Comparison of ENCODE assay signal across 27 cellular contexts in the genomic region with DNA sequence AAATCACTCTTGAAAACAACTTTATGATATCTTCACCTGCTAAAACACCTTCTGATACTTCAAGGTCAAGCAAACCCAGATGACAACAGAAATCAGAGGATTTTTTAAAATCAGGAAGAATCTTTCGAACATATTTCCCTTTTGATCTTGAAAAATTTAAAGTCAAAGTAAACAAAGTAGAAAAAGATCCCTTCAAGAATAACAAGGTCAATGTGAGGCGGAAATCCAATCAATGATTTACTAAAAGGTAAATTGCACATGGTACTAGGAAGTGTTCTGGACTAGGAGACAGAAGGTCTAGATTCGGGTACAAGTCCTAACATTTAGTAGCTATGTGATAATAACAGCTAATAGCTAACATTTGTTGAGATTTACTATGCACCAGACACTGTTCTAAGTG.
DNase-seq lines count a peak whose midpoint lies in the region; ATAC-seq, FAIRE-seq and TF ChIP-seq lines count a peak whose summit lies in the region.
"Had no signal": no experiment of that assay in that cellular context is flagged by ENCODE, and none has a peak within 500 bp of the region (broad histone marks: within the 10 kb centered on the region; RNA-seq: fewer than 3 reads in every experiment).

No MANE protein-coding gene starts in this region.

- no peaks in the 10 kb centered on the region for H3K36me3 ChIP-seq in KMS-11 (ENCODE audit: insufficient read depth)
- H3K36me3 ChIP-seq in right lobe of liver = no peaks in the 10 kb centered on the region
- peaks cover 0 to 18% (median 0%) of the 10 kb centered on the region in 9 donors for H3K36me3 ChIP-seq in heart right ventricle
- H3K36me3 ChIP-seq: HAP-1 had no signal

- peak; percentile 52 to 78 (median 58) for ATAC-seq in right lobe of liver
- ATAC-seq in GM21528 (IDR thresholded peaks at IDR 0.05; ENCODE audit: low FRiP score, unreplicated experiment) = no peak
- ATAC-seq in heart right ventricle = no peak
- ATAC-seq in HG03025 (IDR thresholded peaks at IDR 0.05; ENCODE audit: low FRiP score, unreplicated experiment) = no peak
- ATAC-seq: Panc1 had no signal

- peak overlapping the region; percentile 88 for H3K27ac ChIP-seq in KMS-11
- peak overlapping the region in 2 of 3 donors; percentile 41 to 93 for H3K27ac ChIP-seq in right lobe of liver
- no peak overlapping the region for H3K27ac ChIP-seq in heart right ventricle
- H3K27ac ChIP-seq: RWPE1 had no signal

- H3K4me3 ChIP-seq in KMS-11 (IDR thresholded peaks at IDR 0.05; ENCODE audit: insufficient read depth, low read depth, low read length) = no peak overlapping the region
- H3K4me3 ChIP-seq in right lobe of liver = peak overlapping the region in 1 of 3 donors; percentile 12
- no peak overlapping the region for H3K4me3 ChIP-seq in heart right ventricle
- H3K4me3 ChIP-seq: HAP-1 had no signal

- H3K9me3 ChIP-seq in right lobe of liver (no peaks in the 10 kb centered on the region), heart right ventricle (no peaks in the 10 kb centered on the region)
- H3K9me3 ChIP-seq: HAP-1 had no signal

- H3K27me3 ChIP-seq in KMS-11 (ENCODE audit: insufficient read depth, low read depth) (no peaks in the 10 kb centered on the region), right lobe of liver (no peaks in the 10 kb centered on the region), heart right ventricle (no peaks in the 10 kb centered on the region)

- TF ChIP-seq POLR2A in right lobe of liver (IDR thresholded peaks at IDR 0.05) = peak; percentile 29

- H3K9ac ChIP-seq in KMS-11 = no peak overlapping the region

- no peaks in the 10 kb centered on the region; the same call in 1 of the 2 replicates for H3K79me2 ChIP-seq in KMS-11 (ENCODE audit: insufficient read depth, low read depth)

- CTCF ChIA-PET in GM10248 (lab: Yijun Ruan, JAX) = interaction anchor here (1.4 kb wide), 1 partner anchor 31 kb away, joined by 3 read pairs; no protein-coding TSS in a partner anchor

- FAIRE-seq in islet of Langerhans (lab: Jason Lieb, UNC) = peak; percentile 95
- FAIRE-seq: GM12892 had no signal

- no peak overlapping the region for H2AFZ ChIP-seq in KMS-11 (ENCODE audit: low read depth)

- intact Hi-C loops in right lobe of liver (cut with DNase I) (no loop called here), heart right ventricle (cut with DNase I) (no loop called here)

- peak overlapping the region; percentile 66; the same call in 1 of the 2 replicates for H3K4me2 ChIP-seq in KMS-11

- TF ChIP-seq CTCF in KMS-11 (conservative IDR thresholded peaks at IDR 0.05; ENCODE audit: low read depth, low read length) (no peak), right lobe of liver (IDR thresholded peaks at IDR 0.05) (no peak), heart right ventricle (IDR thresholded peaks at IDR 0.05) (no peak), GM10248 (IDR thresholded peaks at IDR 0.05; ENCODE audit: control extremely low read depth, extremely low read depth, low read depth, missing control alignments) (no peak)

- peaks cover 69% of the 10 kb centered on the region for H3K4me1 ChIP-seq in KMS-11 (ENCODE audit: low read depth, poor library complexity, severe bottlenecking)
- peaks cover 0 to 42% (median 10%) of the 10 kb centered on the region in 4 donors for H3K4me1 ChIP-seq in right lobe of liver
- peaks cover 0 to 57% (median 41%) of the 10 kb centered on the region in 9 donors for H3K4me1 ChIP-seq in heart right ventricle
- H3K4me1 ChIP-seq: HAP-1 had no signal

- no peak for DNase-seq in right lobe of liver
- no peak for DNase-seq in heart right ventricle
- no peak for DNase-seq in GM10248 (ENCODE audit: extremely low spot score)
- DNase-seq: C1 segment of cervical spinal cord; CD4-positive, alpha-beta memory T cell; COR-L47; DMS79 treated with DMSO at 0.1 percent for 48 hours; GF-D8; GOT3; HFFc6; NCI-H1048; NCI-H1417 treated with DMSO at 0.1 percent for 48 hours; NCI-H1694 treated with DMSO at 0.1 percent for 48 hours; NCI-H2081 treated with DMSO at 0.1 percent for 48 hours; NCI-H2171; NCI-H226; NCI-H510A; NCI-H69; SHP77 had no signal

- no peaks in the 10 kb centered on the region for H4K20me1 ChIP-seq in KMS-11 (ENCODE audit: insufficient read depth)

- WGBS in right lobe of liver (ENCODE audit: insufficient coverage, low coverage, low lambda C conversion rate, missing lambda C conversion rate) = 25% methylated on average over 3 of the region's 3 CpGs
- 86 to 91% methylated on average over 3 of the region's 3 CpGs for WGBS in heart right ventricle, 2 donors

- POLR2A ChIA-PET in GM10248 (lab: Yijun Ruan, JAX) = no interaction called here

Comparison
In these comparisons a context has a peak if more than half of its experiments do, and no peak if none do; other contexts are left out.
1. H3K27ac ChIP-seq: peak in KMS-11 (single experiment) and right lobe of liver (2 of 3); none in heart right ventricle (0 of 10).
2. ATAC-seq: peak in right lobe of liver (4 of 4); none in GM21528 (single experiment), heart right ventricle (0 of 8) and HG03025 (single experiment).